9 cellular contexts compared by ENCODE assay signal in genomic region chr2:42962521-42962953, GRCh38.
DNase-seq lines count a peak whose midpoint lies in the region; ATAC-seq, FAIRE-seq and TF ChIP-seq lines count a peak whose summit lies in the region.
"Had no signal": no experiment of that assay in that cellular context is flagged by ENCODE, and none has a peak within 500 bp of the region (broad histone marks: within the 10 kb centered on the region; RNA-seq: fewer than 3 reads in every experiment).

No MANE protein-coding gene starts in this region.

- peaks cover 16% of the 10 kb centered on the region for H3K4me1 Mint-ChIP-seq in activated naive CD8-positive, alpha-beta T cell treated with anti-CD3 and anti-CD28 coated beads for 36 hours
- no peaks in the 10 kb centered on the region for H3K4me1 Mint-ChIP-seq in activated CD4-positive, alpha-beta memory T cell treated with anti-CD3 and anti-CD28 coated beads, Interleukin-2, amount 10 ng/mL, durations not matched to agents 7 days and 5 days

- H3K36me3 Mint-ChIP-seq in activated naive CD8-positive, alpha-beta T cell treated with anti-CD3 and anti-CD28 coated beads for 36 hours = no peaks in the 10 kb centered on the region
- H3K36me3 Mint-ChIP-seq in activated CD4-positive, alpha-beta memory T cell treated with anti-CD3 and anti-CD28 coated beads, Interleukin-2, amount 10 ng/mL, durations not matched to agents 7 days and 5 days (ENCODE audit: low read depth) = no peaks in the 10 kb centered on the region

- DNase-seq in heart left ventricle (peak in 2 of 5 donors; percentile 17 to 53), Right ventricle myocardium inferior (ENCODE audit: missing footprints) (no peak), urothelium cell line (ENCODE audit: low spot score) (no peak), small intestine (no peak)
- no peak for DNase-seq in activated naive CD8-positive, alpha-beta T cell treated with anti-CD3 and anti-CD28 coated beads for 36 hours
- no peak for DNase-seq in activated CD4-positive, alpha-beta memory T cell treated with anti-CD3 and anti-CD28 coated beads, Interleukin-2, amount 10 ng/mL, durations not matched to agents 7 days and 5 days
- DNase-seq: activated CD4-positive, CD25-positive, alpha-beta regulatory T cell had no signal

- CTCF ChIA-PET in activated CD4-positive, alpha-beta memory T cell treated with anti-CD3 and anti-CD28 coated beads, Interleukin-2, amount 10 ng/mL, durations not matched to agents 7 days and 5 days (lab: Charles Lee) = interaction anchor here (1.0 kb wide), 1 partner anchor 13 kb away, joined by 3 read pairs; no protein-coding TSS in a partner anchor

- H3K36me3 ChIP-seq in heart left ventricle (no peaks in the 10 kb centered on the region), mucosa of rectum (ENCODE audit: control insufficient read depth in 2 of 2, insufficient read depth in 2 of 2, low read length in 2 of 2) (no peaks in the 10 kb centered on the region), small intestine (ENCODE audit: control insufficient read depth in 2 of 2, insufficient read depth in 2 of 2, low read length in 2 of 2) (no peaks in the 10 kb centered on the region)

- POLR2A ChIA-PET in activated CD4-positive, alpha-beta memory T cell treated with anti-CD3 and anti-CD28 coated beads, Interleukin-2, amount 10 ng/mL, durations not matched to agents 7 days and 5 days (lab: Charles Lee) = interaction anchor here (0.8 kb wide), 1 partner anchor 279 kb away, joined by 4 read pairs; no protein-coding TSS in a partner anchor

- 46 to 49% (median 47%) methylated on average over 12 of the region's 12 CpGs for WGBS in heart left ventricle, 4 donors
- WGBS in small intestine, 3 donors = 43 to 77% (median 62%) methylated on average over 12 of the region's 12 CpGs

- H3K9me3 ChIP-seq in heart left ventricle (no peaks in the 10 kb centered on the region), mucosa of rectum (ENCODE audit: control insufficient read depth in 2 of 2, low read length in 2 of 2) (no peaks in the 10 kb centered on the region), small intestine (ENCODE audit: control insufficient read depth, low read depth) (no peaks in the 10 kb centered on the region)

- TF ChIP-seq CTCF in heart left ventricle (IDR thresholded peaks at IDR 0.05) = no peak

- intact Hi-C loops in heart left ventricle (cut with DNase I) = loop anchor here in 1 of 10 donors (5.0 kb wide), 1 partner anchor 120 kb away; no protein-coding TSS in a partner anchor
- intact Hi-C loops in Right ventricle myocardium inferior (cut with DNase I) = no loop called here

- TF ChIP-seq POLR2A in heart left ventricle (IDR thresholded peaks at IDR 0.05) = no peak

- H3K9ac ChIP-seq in mucosa of rectum (ENCODE audit: low read depth in 1 of 2, low read length in 2 of 2) = peak overlapping the region in 1 of 2 donors; percentile 10

- H3K4me3 Mint-ChIP-seq in activated naive CD8-positive, alpha-beta T cell treated with anti-CD3 and anti-CD28 coated beads for 36 hours = peak overlapping the region; percentile 27
- H3K4me3 Mint-ChIP-seq in activated CD4-positive, alpha-beta memory T cell treated with anti-CD3 and anti-CD28 coated beads, Interleukin-2, amount 10 ng/mL, durations not matched to agents 7 days and 5 days = no peak overlapping the region

- peak overlapping the region; percentile 67 to 91 (median 85) for H3K27ac ChIP-seq in heart left ventricle
- H3K27ac ChIP-seq in mucosa of rectum (ENCODE audit: low read depth in 2 of 2, low read length in 2 of 2) = peak overlapping the region; percentile 29 to 73
- H3K27ac ChIP-seq in small intestine (ENCODE audit: low read depth in 1 of 2, low read length in 1 of 2) = peak overlapping the region in 1 of 2 donors; percentile 79

- H3K9me3 Mint-ChIP-seq in activated naive CD8-positive, alpha-beta T cell treated with anti-CD3 and anti-CD28 coated beads for 36 hours = no peaks in the 10 kb centered on the region
- H3K9me3 Mint-ChIP-seq in activated CD4-positive, alpha-beta memory T cell treated with anti-CD3 and anti-CD28 coated beads, Interleukin-2, amount 10 ng/mL, durations not matched to agents 7 days and 5 days = no peaks in the 10 kb centered on the region

- no peak overlapping the region for H3K27ac Mint-ChIP-seq in activated naive CD8-positive, alpha-beta T cell treated with anti-CD3 and anti-CD28 coated beads for 36 hours
- no peak overlapping the region for H3K27ac Mint-ChIP-seq in activated CD4-positive, alpha-beta memory T cell treated with anti-CD3 and anti-CD28 coated beads, Interleukin-2, amount 10 ng/mL, durations not matched to agents 7 days and 5 days

- H3K27me3 ChIP-seq in heart left ventricle (no peaks in the 10 kb centered on the region), mucosa of rectum (ENCODE audit: control insufficient read depth in 2 of 2, insufficient read depth in 2 of 2, low read length in 2 of 2) (no peaks in the 10 kb centered on the region), small intestine (ENCODE audit: control insufficient read depth in 2 of 2, insufficient read depth in 2 of 2, low read length in 2 of 2) (no peaks in the 10 kb centered on the region)

- H3K27me3 Mint-ChIP-seq in activated naive CD8-positive, alpha-beta T cell treated with anti-CD3 and anti-CD28 coated beads for 36 hours = peaks cover 9% of the 10 kb centered on the region
- peaks cover 9% of the 10 kb centered on the region for H3K27me3 Mint-ChIP-seq in activated CD4-positive, alpha-beta memory T cell treated with anti-CD3 and anti-CD28 coated beads, Interleukin-2, amount 10 ng/mL, durations not matched to agents 7 days and 5 days

- no peak overlapping the region for H3K4me3 ChIP-seq in heart left ventricle
- H3K4me3 ChIP-seq in mucosa of rectum (ENCODE audit: low read length in 2 of 2) = no peak overlapping the region
- H3K4me3 ChIP-seq in small intestine (ENCODE audit: low read depth in 1 of 2, low read length in 2 of 2) = no peak overlapping the region

- ATAC-seq in heart left ventricle = no peak
- ATAC-seq in Right ventricle myocardium inferior = no peak
- ATAC-seq in HG02970 (IDR thresholded peaks at IDR 0.05; ENCODE audit: low FRiP score, unreplicated experiment) = no peak

- FAIRE-seq in urothelium cell line (lab: Jason Lieb, UNC) = peak; percentile 58
- FAIRE-seq in small intestine (lab: Jason Lieb, UNC) = no peak

- H3K4me1 ChIP-seq in heart left ventricle (peaks cover 2 to 82% (median 55%) of the 10 kb centered on the region in 12 donors), mucosa of rectum (ENCODE audit: control insufficient read depth in 2 of 2, insufficient read depth in 2 of 2, low read length in 2 of 2) (peaks cover 13 to 18% of the 10 kb centered on the region in 2 donors), small intestine (ENCODE audit: control insufficient read depth in 2 of 2, insufficient read depth in 1 of 2, low read depth in 1 of 2, low read length in 1 of 2) (peaks cover 0 to 7% of the 10 kb centered on the region in 2 donors)
